In genomic region chr16:75588716-75589115, GRCh38 we compare ENCODE assay signal across 22 cellular contexts. TPM values are rescaled to one million over a fixed set of nuclear protein-coding genes. Genes with fewer than 3 reads are reported as not detected.
"Had no signal": no experiment of that assay in that cellular context is flagged by ENCODE, and none has a peak within 500 bp of the region (broad histone marks: within the 10 kb centered on the region; RNA-seq: fewer than 3 reads in every experiment).

No MANE protein-coding gene starts in this region.

- H3K27ac Mint-ChIP-seq: activated CD4-positive, alpha-beta T cell treated with anti-CD3 and anti-CD28 coated beads, Interleukin-2, amount 10 ng/mL, durations not matched to agents 24 days and 14 days; activated CD8-positive, alpha-beta T cell treated with anti-CD3 and anti-CD28 coated beads for 36 hours; activated naive CD4-positive, alpha-beta T cell treated with anti-CD3 and anti-CD28 coated beads, Interleukin-2, amount 50 U/mL, for 24 hours had no signal

- H3K27me3 Mint-ChIP-seq: activated CD4-positive, alpha-beta T cell treated with anti-CD3 and anti-CD28 coated beads, Interleukin-2, amount 10 ng/mL, durations not matched to agents 24 days and 14 days; activated CD8-positive, alpha-beta T cell treated with anti-CD3 and anti-CD28 coated beads for 36 hours; activated naive CD4-positive, alpha-beta T cell treated with anti-CD3 and anti-CD28 coated beads, Interleukin-2, amount 50 U/mL, for 24 hours; naive B cell had no signal

- ATAC-seq: activated CD8-positive, alpha-beta T cell treated with anti-CD3 and anti-CD28 coated beads for 36 hours; mucosa of descending colon; pancreas; SK-N-SH treated with all-trans-retinoic acid at 6 μM for 48 hours had no signal

- H3K36me3 ChIP-seq: pancreas had no signal

- H3K4me1 Mint-ChIP-seq: activated naive CD4-positive, alpha-beta T cell treated with anti-CD3 and anti-CD28 coated beads, Interleukin-2, amount 50 U/mL, for 24 hours had no signal

- H3K27ac ChIP-seq: pancreas had no signal

- H3K36me3 Mint-ChIP-seq: naive B cell had no signal

- H3K9me3 ChIP-seq: mucosa of descending colon, pancreas had no signal

- H3K9me3 Mint-ChIP-seq: activated CD4-positive, alpha-beta T cell treated with anti-CD3 and anti-CD28 coated beads, Interleukin-2, amount 10 ng/mL, durations not matched to agents 24 days and 14 days; activated CD8-positive, alpha-beta T cell treated with anti-CD3 and anti-CD28 coated beads for 36 hours; activated naive CD4-positive, alpha-beta T cell treated with anti-CD3 and anti-CD28 coated beads, Interleukin-2, amount 50 U/mL, for 24 hours; naive B cell had no signal

- H3K4me3 ChIP-seq: mucosa of descending colon, pancreas had no signal

- DNase-seq: activated CD4-positive, alpha-beta T cell treated with anti-CD3 and anti-CD28 coated beads, Interleukin-2, amount 10 ng/mL, durations not matched to agents 24 days and 14 days; activated CD8-positive, alpha-beta T cell treated with anti-CD3 and anti-CD28 coated beads for 36 hours; activated gamma-delta T cell; activated T-cell treated with anti-CD3 and anti-CD28 coated beads, Interleukin-2, amount 50 U/mL, for 48 hours; effector memory CD4-positive, alpha-beta T cell; foreskin fibroblast; kidney; mesenchymal stem cell; mucosa of descending colon; naive B cell; pancreas; stimulated activated CD4-positive, alpha-beta T cell treated with anti-CD3 and anti-CD28 coated beads, Interleukin-12 subunit alpha, Interleukin-12 subunit beta, amount 100 ng/mL, for 4 hours; stimulated activated CD4-positive, alpha-beta T cell treated with anti-CD3 and anti-CD28 coated beads, Interleukin-1b, Interleukin-23, amount 100 ng/mL, for 48 hours; stimulated activated CD8-positive, alpha-beta memory T cell treated with anti-CD3 and anti-CD28 coated beads, Interleukin-4, amount 100 ng/mL, for 48 hours; stimulated activated naive CD4-positive, alpha-beta T cell; T-helper 1 cell; T1000 had no signal

- H3K27me3 ChIP-seq: pancreas had no signal

- H3K4me3 Mint-ChIP-seq: activated CD4-positive, alpha-beta T cell treated with anti-CD3 and anti-CD28 coated beads, Interleukin-2, amount 10 ng/mL, durations not matched to agents 24 days and 14 days; activated CD8-positive, alpha-beta T cell treated with anti-CD3 and anti-CD28 coated beads for 36 hours; activated naive CD4-positive, alpha-beta T cell treated with anti-CD3 and anti-CD28 coated beads, Interleukin-2, amount 50 U/mL, for 24 hours; naive B cell had no signal

- H3K4me1 ChIP-seq: pancreas had no signal

RNA-seq across cellular contexts. Expression of gene CHST5, which starts 52.8 kb away (rescaled TPM):
- total RNA-seq: activated CD4-positive, alpha-beta T cell treated with anti-CD3 and anti-CD28 coated beads, Interleukin-2, amount 10 ng/mL, durations not matched to agents 24 days and 14 days; activated CD8-positive, alpha-beta T cell treated with anti-CD3 and anti-CD28 coated beads for 36 hours; dermis blood vessel endothelial cell; pulmonary artery endothelial cell had no signal
- polyA plus RNA-seq: adipose tissue had no signal
